In genomic region chr14:45467023-45467422, GRCh38 we compare ENCODE assay signal across 24 cellular contexts.
"Had no signal": no experiment of that assay in that cellular context is flagged by ENCODE, and none has a peak within 500 bp of the region (broad histone marks: within the 10 kb centered on the region; RNA-seq: fewer than 3 reads in every experiment).

No MANE protein-coding gene starts in this region.

- H3K36me3 ChIP-seq: neural progenitor cell, ovary, right lobe of liver, sigmoid colon, stomach, thoracic aorta, thyroid gland, tibial nerve, upper lobe of left lung, vagina had no signal

- ATAC-seq: naive thymus-derived CD8-positive, alpha-beta T cell; right lobe of liver; stimulated activated effector memory CD8-positive, alpha-beta T cell treated with anti-CD3 and anti-CD28 coated beads, Interleukin-12 subunit alpha, Interleukin-12 subunit beta, amount 100 ng/mL, for 72 hours; stimulated activated naive B cell treated with anti-CD40 and anti-IgM and Interleukin-4, amounts not matched to agents 10 μg/mL and 1 μg/mL and 100 μg/mL, for 72 hours had no signal

- H3K27ac ChIP-seq: neural progenitor cell, ovary, parathyroid adenoma, psoas muscle, right lobe of liver, sigmoid colon, stomach, thoracic aorta, thyroid gland, tibial nerve, upper lobe of left lung, vagina had no signal

- H3K4me3 ChIP-seq: neural progenitor cell, ovary, psoas muscle, right lobe of liver, sigmoid colon, stomach, thoracic aorta, thyroid gland, tibial nerve, upper lobe of left lung, vagina had no signal

- H3K9me3 ChIP-seq: ovary, psoas muscle, right lobe of liver, sigmoid colon, stomach, thoracic aorta, thyroid gland, tibial nerve, upper lobe of left lung, vagina had no signal

- H3K4me1 ChIP-seq: parathyroid adenoma, psoas muscle, right lobe of liver, thyroid gland, tibial nerve, upper lobe of left lung, vagina had no signal

- H3K27me3 ChIP-seq: neural progenitor cell, ovary, right lobe of liver, sigmoid colon, stomach, thyroid gland, tibial nerve, upper lobe of left lung, vagina had no signal

- DNase-seq: naive thymus-derived CD8-positive, alpha-beta T cell; occipital lobe; ovary; posterior cingulate gyrus; psoas muscle; right lobe of liver; sigmoid colon; small intestine; stimulated activated CD4-positive, alpha-beta T cell treated with anti-CD3 and anti-CD28 coated beads, Interleukin-15, amount 100 ng/mL, for 24 hours; stimulated activated CD4-positive, alpha-beta T cell treated with anti-CD3 and anti-CD28 coated beads, Interleukin-2, amount 100 ng/mL, for 24 hours; stimulated activated CD4-positive, alpha-beta T cell treated with anti-CD3 and anti-CD28 coated beads, Interleukin-2, amount 100 ng/mL, for 48 hours; stimulated activated CD4-positive, alpha-beta T cell treated with anti-CD3 and anti-CD28 coated beads, Interleukin-4, amount 100 ng/mL, for 24 hours; stimulated activated naive B cell treated with anti-CD40 and anti-IgM and Interleukin-4, amounts not matched to agents 10 μg/mL and 1 μg/mL and 100 μg/mL, for 72 hours; stimulated activated naive CD4-positive, alpha-beta T cell treated with Interleukin-2 at 50 U/mL for 16 hours; stomach; thyroid gland; trophoblast cell; upper lobe of left lung had no signal
